9 cellular contexts compared by ENCODE assay signal in the genomic region with DNA sequence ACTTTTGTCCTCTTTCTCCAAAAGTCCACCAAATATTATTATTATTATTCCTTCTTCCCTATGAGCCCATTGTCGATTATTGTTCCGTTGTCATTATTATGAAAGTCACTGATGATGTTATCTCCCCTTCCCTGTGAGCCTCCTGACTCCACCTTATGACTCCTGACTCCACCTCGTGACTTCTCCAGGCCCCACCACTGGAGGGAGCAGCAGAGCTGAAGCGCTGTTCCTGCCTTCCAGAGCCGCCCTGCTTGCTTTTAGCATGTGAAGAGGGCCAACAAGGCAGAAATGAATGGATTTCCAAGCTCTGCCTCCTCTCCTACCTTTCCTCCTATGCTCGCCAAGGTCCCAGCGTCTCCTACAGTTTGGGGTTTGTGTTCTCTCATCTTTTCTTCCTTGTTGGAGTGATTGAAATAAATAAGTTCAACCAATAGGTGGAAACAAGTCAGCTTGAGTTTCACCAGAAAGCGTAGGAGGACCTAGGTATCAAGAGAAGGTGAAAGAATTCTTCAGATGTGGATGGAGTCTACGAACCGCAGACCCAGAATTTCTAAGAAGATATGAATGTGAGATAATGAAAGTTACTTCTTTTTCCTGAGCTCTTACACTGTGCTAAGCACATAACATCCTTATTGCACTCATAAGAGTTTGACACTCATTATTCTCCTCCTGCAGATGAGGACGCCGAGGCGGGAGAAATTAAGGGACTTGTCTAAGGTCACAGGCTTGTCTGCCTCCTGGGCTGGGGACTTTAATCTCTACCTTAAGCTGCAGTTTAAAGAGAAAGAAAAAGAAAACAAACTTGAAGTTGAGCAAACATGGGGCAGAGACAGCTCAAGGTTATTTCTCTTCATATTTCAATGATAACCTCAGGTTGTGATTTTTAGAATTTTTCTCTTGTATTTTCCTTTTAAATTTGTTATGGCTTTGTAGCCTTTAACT. TPM values are rescaled to one million over a fixed set of nuclear protein-coding genes. Genes with fewer than 3 reads are reported as not detected.
DNase-seq lines count a peak whose midpoint lies in the region; ATAC-seq and TF ChIP-seq lines count a peak whose summit lies in the region.
"Had no signal": no experiment of that assay in that cellular context is flagged by ENCODE, and none has a peak within 500 bp of the region (broad histone marks: within the 10 kb centered on the region; RNA-seq: fewer than 3 reads in every experiment).

No MANE protein-coding gene starts in this region.

- H3K9me2 ChIP-seq in OCI-LY7 (ENCODE audit: insufficient read depth, low read length) = no peaks in the 10 kb centered on the region

- CTCF ChIA-PET in OCI-LY7 (lab: Charles Lee; ENCODE audit: unreplicated experiment) = no interaction called here

- no peaks in the 10 kb centered on the region for H3K79me2 ChIP-seq in OCI-LY7 (ENCODE audit: insufficient read depth, low read depth, low read length)

- no peak overlapping the region for H2AFZ ChIP-seq in OCI-LY7 (ENCODE audit: low read length)

- peak; percentile 41; the same call in 1 of the 2 replicates for TF ChIP-seq CTCF in OCI-LY7 (conservative IDR thresholded peaks at IDR 0.05; ENCODE audit: low read length)
- no peak for TF ChIP-seq CTCF in endothelial cell (IDR thresholded peaks at IDR 0.05; ENCODE audit: unreplicated experiment)

- no peak for ATAC-seq in HG02884 (IDR thresholded peaks at IDR 0.05; ENCODE audit: unreplicated experiment)

- H3K9me3 ChIP-seq in OCI-LY7 (ENCODE audit: low read length) = no peaks in the 10 kb centered on the region

- peak; percentile 1 for DNase-seq in stimulated activated CD4-positive, alpha-beta T cell treated with anti-CD3 and anti-CD28 coated beads, Interleukin-12 subunit alpha, Interleukin-12 subunit beta, amount 100 ng/mL, for 4 hours
- no peak for DNase-seq in stimulated activated CD4-positive, alpha-beta T cell treated with anti-CD3 and anti-CD28 coated beads, Interleukin-4, amount 100 ng/mL, for 4 hours
- peak; percentile 0 for DNase-seq in OCI-LY7 (ENCODE audit: low spot score)
- DNase-seq in endothelial cell (ENCODE audit: low spot score) = peak; percentile 55
- no peak for DNase-seq in COR-L47 (lab: John Stamatoyannopoulos, UW)
- DNase-seq in EL = no peak
- no peak for DNase-seq in NCI-H2227 (lab: John Stamatoyannopoulos, UW; ENCODE audit: unreplicated experiment)
- DNase-seq: stimulated activated naive CD4-positive, alpha-beta T cell treated with Interleukin-2 at 50 U/mL for 16 hours had no signal

- no peaks in the 10 kb centered on the region for H3K9me3 Mint-ChIP-seq in endothelial cell (ENCODE audit: unreplicated experiment)

- H3K4me3 ChIP-seq in OCI-LY7 (ENCODE audit: low read depth, low read length, poor library complexity, severe bottlenecking) = no peak overlapping the region

- no peaks in the 10 kb centered on the region for H3K36me3 ChIP-seq in OCI-LY7 (ENCODE audit: insufficient read depth, low read length)

- H3K36me3 Mint-ChIP-seq in endothelial cell (ENCODE audit: low read depth, unreplicated experiment) = no peaks in the 10 kb centered on the region

- no peak overlapping the region for H3K27ac Mint-ChIP-seq in endothelial cell (ENCODE audit: unreplicated experiment)

- H3K4me2 ChIP-seq in OCI-LY7 (ENCODE audit: low read length) = no peak overlapping the region

- H3K4me3 Mint-ChIP-seq in endothelial cell (ENCODE audit: unreplicated experiment) = no peak overlapping the region

- no peak overlapping the region for H3K27ac ChIP-seq in OCI-LY7 (ENCODE audit: low read depth, low read length, poor library complexity, severe bottlenecking)

- POLR2A ChIA-PET in OCI-LY7 (lab: Charles Lee) = interaction anchor here (0.7 kb wide), 1 partner anchor 1912 kb away, joined by 3 read pairs; no protein-coding TSS in a partner anchor

- intact Hi-C loops in OCI-LY7 (cut with micrococcal nuclease; ENCODE audit: unreplicated experiment) = no loop called here

- H3K27me3 Mint-ChIP-seq in endothelial cell (ENCODE audit: unreplicated experiment) = no peaks in the 10 kb centered on the region

- H3K4me1 ChIP-seq in OCI-LY7 (ENCODE audit: insufficient read depth, low read length, poor library complexity, severe bottlenecking) = no peaks in the 10 kb centered on the region

- H3K4me1 Mint-ChIP-seq in endothelial cell (ENCODE audit: unreplicated experiment) = no peaks in the 10 kb centered on the region

- H4K20me1 ChIP-seq in OCI-LY7 (ENCODE audit: insufficient read depth, low read length) = no peaks in the 10 kb centered on the region

- no TSS peak for BruUV-seq in OCI-LY7 (replicated peaks; lab: Mats Ljungman, UMichigan)

RNA-seq across cellular contexts. Expression of gene IGSF1, which starts 26.1 kb away (rescaled TPM):
- total RNA-seq in OCI-LY7 (2014; rRNA removed; shearing (Covaris generic)) = not detected in 2 replicates
- total RNA-seq in OCI-LY7 (2022) = not detected in 2 replicates
- total RNA-seq in endothelial cell (ENCODE audit: unreplicated experiment) = 1.1 TPM

Comparison
In these comparisons a context has a peak if more than half of its experiments do, and no peak if none do; other contexts are left out.
1. DNase-seq: peak in stimulated activated CD4-positive, alpha-beta T cell treated with anti-CD3 and anti-CD28 coated beads, Interleukin-12 subunit alpha, Interleukin-12 subunit beta, amount 100 ng/mL, for 4 hours (single experiment), OCI-LY7 (single experiment) and endothelial cell (single experiment); none in stimulated activated CD4-positive, alpha-beta T cell treated with anti-CD3 and anti-CD28 coated beads, Interleukin-4, amount 100 ng/mL, for 4 hours (0 of 2), COR-L47 (single experiment), EL (single experiment) and NCI-H2227 (single experiment).